20 cellular contexts compared by ENCODE assay signal in the genomic region with DNA sequence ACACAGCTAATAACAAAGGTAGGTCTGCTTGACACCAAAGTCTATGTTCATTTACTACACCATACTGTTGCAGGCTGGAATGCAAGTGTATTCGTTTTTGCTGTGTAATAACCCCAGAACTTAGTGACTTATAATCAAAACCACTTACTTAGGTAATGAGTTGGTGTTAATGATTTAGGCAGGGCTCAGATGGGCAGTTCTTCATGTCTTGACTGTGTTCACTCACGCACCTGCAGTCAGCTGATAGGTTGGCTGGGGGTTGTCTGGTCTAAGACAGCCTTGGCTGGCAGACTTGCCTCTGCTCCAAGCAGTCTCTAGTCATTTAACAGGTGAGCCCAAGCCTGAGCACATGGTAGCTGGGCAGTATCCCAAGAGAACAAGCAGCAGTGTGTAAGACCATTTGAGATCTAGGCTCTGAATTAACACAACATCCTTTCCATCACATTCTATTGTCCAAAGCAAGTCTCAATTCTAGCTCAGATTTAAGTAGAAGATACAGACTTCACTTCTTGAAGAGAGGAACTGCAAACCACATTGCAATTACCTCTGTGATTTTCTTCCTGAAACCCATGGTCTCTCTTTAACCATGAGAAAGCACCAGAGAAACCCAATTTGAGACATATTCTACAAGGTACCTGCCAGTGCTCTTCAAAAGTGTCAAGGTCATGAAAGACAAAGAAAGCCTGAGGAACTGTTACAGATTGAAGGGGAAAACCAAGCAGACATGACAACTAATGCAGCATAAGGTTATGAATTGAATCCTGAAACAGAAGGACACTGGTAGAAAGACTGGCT. TPM values are rescaled to one million over a fixed set of nuclear protein-coding genes. Genes with fewer than 3 reads are reported as not detected.
A peak's percentile ranks its signal among the peaks of the same experiment; 100 is the strongest.
DNase-seq lines count a peak whose midpoint lies in the region; ATAC-seq and TF ChIP-seq lines count a peak whose summit lies in the region.
"Had no signal": no experiment of that assay in that cellular context is flagged by ENCODE, and none has a peak within 500 bp of the region (broad histone marks: within the 10 kb centered on the region; RNA-seq: fewer than 3 reads in every experiment).

No MANE protein-coding gene starts in this region.

- H3K36me3 Mint-ChIP-seq in activated CD4-positive, alpha-beta T cell treated with anti-CD3 and anti-CD28 coated beads, Interleukin-2, amount 10 ng/mL, durations not matched to agents 24 days and 14 days (ENCODE audit: low read depth), result no peaks in the 10 kb centered on the region
- no peaks in the 10 kb centered on the region for H3K36me3 Mint-ChIP-seq in activated CD4-positive, alpha-beta T cell treated with anti-CD3 and anti-CD28 coated beads for 36 hours (ENCODE audit: low read depth)
- H3K36me3 Mint-ChIP-seq: mesothelial cell of epicardium had no signal

- ATAC-seq in HG02642 (IDR thresholded peaks at IDR 0.05; ENCODE audit: poor library complexity, unreplicated experiment) (peak; percentile 80), HG03460 (IDR thresholded peaks at IDR 0.05; ENCODE audit: unreplicated experiment) (peak; percentile 70)
- no peak for ATAC-seq in activated CD4-positive, alpha-beta T cell treated with anti-CD3 and anti-CD28 coated beads for 36 hours
- ATAC-seq: activated CD8-positive, alpha-beta T cell treated with anti-CD3 and anti-CD28 coated beads for 36 hours; upper lobe of right lung had no signal

- H3K4me1 Mint-ChIP-seq in activated CD4-positive, alpha-beta T cell treated with anti-CD3 and anti-CD28 coated beads, Interleukin-2, amount 10 ng/mL, durations not matched to agents 24 days and 14 days, result no peaks in the 10 kb centered on the region
- H3K4me1 Mint-ChIP-seq in activated CD4-positive, alpha-beta T cell treated with anti-CD3 and anti-CD28 coated beads for 36 hours, result no peaks in the 10 kb centered on the region

- POLR2A ChIA-PET in HEK293T (lab: Yijun Ruan, JAX), result no interaction called here
- POLR2A ChIA-PET in activated CD4-positive, alpha-beta T cell treated with anti-CD3 and anti-CD28 coated beads for 36 hours (lab: Charles Lee), result no interaction called here

- CTCF ChIA-PET in HEK293T (lab: Yijun Ruan, JAX), result no interaction called here
- CTCF ChIA-PET in activated CD4-positive, alpha-beta T cell treated with anti-CD3 and anti-CD28 coated beads for 36 hours (lab: Charles Lee), result no interaction called here

- 85 to 88% methylated on average over 2 of the region's 2 CpGs for WGBS in testis, 2 donors
- 70 to 83% (median 77%) methylated on average over 2 of the region's 2 CpGs for WGBS in stomach, 5 donors

- H3K27me3 Mint-ChIP-seq in activated CD4-positive, alpha-beta T cell treated with anti-CD3 and anti-CD28 coated beads, Interleukin-2, amount 10 ng/mL, durations not matched to agents 24 days and 14 days, result peaks cover 34% of the 10 kb centered on the region
- peaks cover 2% of the 10 kb centered on the region for H3K27me3 Mint-ChIP-seq in activated CD4-positive, alpha-beta T cell treated with anti-CD3 and anti-CD28 coated beads for 36 hours

- H3K4me1 ChIP-seq in testis, result no peaks in the 10 kb centered on the region
- peaks cover 0 to 5% (median 0%) of the 10 kb centered on the region in 4 donors for H3K4me1 ChIP-seq in stomach
- H3K4me1 ChIP-seq: A549, upper lobe of right lung had no signal

- no peak overlapping the region for H3K27ac Mint-ChIP-seq in activated CD4-positive, alpha-beta T cell treated with anti-CD3 and anti-CD28 coated beads, Interleukin-2, amount 10 ng/mL, durations not matched to agents 24 days and 14 days
- no peak overlapping the region for H3K27ac Mint-ChIP-seq in activated CD4-positive, alpha-beta T cell treated with anti-CD3 and anti-CD28 coated beads for 36 hours
- H3K27ac Mint-ChIP-seq: activated CD8-positive, alpha-beta T cell treated with anti-CD3 and anti-CD28 coated beads for 36 hours; mesothelial cell of epicardium had no signal

- TF ChIP-seq CTCF in testis (IDR thresholded peaks at IDR 0.05) (no peak), stomach (IDR thresholded peaks at IDR 0.05) (no peak)

- peak; percentile 46 for DNase-seq in activated CD4-positive, alpha-beta T cell treated with anti-CD3 and anti-CD28 coated beads, Interleukin-2, amount 10 ng/mL, durations not matched to agents 24 days and 14 days
- no peak for DNase-seq in activated CD4-positive, alpha-beta T cell treated with anti-CD3 and anti-CD28 coated beads for 1 hour
- no peak for DNase-seq in testis
- DNase-seq in HEK293T (ENCODE audit: extremely low spot score), result no peak
- no peak for DNase-seq in activated CD4-positive, alpha-beta T cell treated with anti-CD3 and anti-CD28 coated beads for 36 hours
- DNase-seq in stomach, result no peak
- DNase-seq: activated CD8-positive, alpha-beta T cell treated with anti-CD3 and anti-CD28 coated beads for 36 hours; amniotic stem cell; NCI-H1105; NCI-H226; OCI-M1; sigmoid colon; stimulated activated CD4-positive, alpha-beta T cell treated with anti-CD3 and anti-CD28 coated beads, Interleukin-2, amount 100 ng/mL, for 48 hours; upper lobe of right lung had no signal

- TF ChIP-seq POLR2A in testis (IDR thresholded peaks at IDR 0.05) (no peak), stomach (IDR thresholded peaks at IDR 0.05) (no peak)

- no peaks in the 10 kb centered on the region for H3K36me3 ChIP-seq in testis (ENCODE audit: low read depth, missing control alignments)
- no peaks in the 10 kb centered on the region for H3K36me3 ChIP-seq in stomach
- H3K36me3 ChIP-seq: neutrophil, sigmoid colon, upper lobe of right lung had no signal

- H3K9me3 ChIP-seq in testis (no peaks in the 10 kb centered on the region), stomach (no peaks in the 10 kb centered on the region)
- H3K9me3 ChIP-seq: A549, neutrophil, sigmoid colon, upper lobe of right lung had no signal

- no peaks in the 10 kb centered on the region for H3K27me3 ChIP-seq in testis
- peaks cover 0 to 3% (median 0%) of the 10 kb centered on the region in 3 donors for H3K27me3 ChIP-seq in stomach
- H3K27me3 ChIP-seq: sigmoid colon, upper lobe of right lung had no signal

- H3K4me3 Mint-ChIP-seq in activated CD4-positive, alpha-beta T cell treated with anti-CD3 and anti-CD28 coated beads, Interleukin-2, amount 10 ng/mL, durations not matched to agents 24 days and 14 days, result no peak overlapping the region
- H3K4me3 Mint-ChIP-seq in activated CD4-positive, alpha-beta T cell treated with anti-CD3 and anti-CD28 coated beads for 36 hours, result no peak overlapping the region
- H3K4me3 Mint-ChIP-seq: activated CD8-positive, alpha-beta T cell treated with anti-CD3 and anti-CD28 coated beads for 36 hours; mesothelial cell of epicardium had no signal

- H3K9me3 Mint-ChIP-seq in activated CD4-positive, alpha-beta T cell treated with anti-CD3 and anti-CD28 coated beads, Interleukin-2, amount 10 ng/mL, durations not matched to agents 24 days and 14 days, result no peaks in the 10 kb centered on the region
- no peaks in the 10 kb centered on the region for H3K9me3 Mint-ChIP-seq in activated CD4-positive, alpha-beta T cell treated with anti-CD3 and anti-CD28 coated beads for 36 hours (ENCODE audit: low read depth)
- H3K9me3 Mint-ChIP-seq: activated CD8-positive, alpha-beta T cell treated with anti-CD3 and anti-CD28 coated beads for 36 hours; mesothelial cell of epicardium had no signal

- H3K27ac ChIP-seq in testis (no peak overlapping the region), stomach (no peak overlapping the region)
- H3K27ac ChIP-seq: A549, neutrophil, sigmoid colon had no signal

- H3K4me3 ChIP-seq in testis (no peak overlapping the region), stomach (no peak overlapping the region)
- H3K4me3 ChIP-seq: A549, sigmoid colon, upper lobe of right lung had no signal

- intact Hi-C loops in activated CD4-positive, alpha-beta T cell treated with anti-CD3 and anti-CD28 coated beads, Interleukin-2, amount 10 ng/mL, durations not matched to agents 24 days and 14 days (cut with micrococcal nuclease), result no loop called here
- intact Hi-C loops in testis (cut with DNase I; ENCODE audit: low total_unique reads) (no loop called here), stomach (cut with DNase I; ENCODE audit: low total_unique reads) (no loop called here)
- intact Hi-C loops in activated CD4-positive, alpha-beta T cell treated with anti-CD3 and anti-CD28 coated beads for 36 hours (cut with DNase I, micrococcal nuclease), result no loop called here

- no peak for TF ChIP-seq EP300 in stomach (IDR thresholded peaks at IDR 0.05)

TF ChIP-seq in HEK293T, 16 proteins besides CTCF, POLR2A, EP300 and RAD21:
- TF ChIP-seq HDGF (IDR thresholded peaks at IDR 0.05; ENCODE audit: borderline replicate concordance), result no peak
- no peak for TF ChIP-seq ARNT (IDR thresholded peaks at IDR 0.05)
- TF ChIP-seq TARDBP (IDR thresholded peaks at IDR 0.05), result no peak
- TF ChIP-seq, protein P1, sequence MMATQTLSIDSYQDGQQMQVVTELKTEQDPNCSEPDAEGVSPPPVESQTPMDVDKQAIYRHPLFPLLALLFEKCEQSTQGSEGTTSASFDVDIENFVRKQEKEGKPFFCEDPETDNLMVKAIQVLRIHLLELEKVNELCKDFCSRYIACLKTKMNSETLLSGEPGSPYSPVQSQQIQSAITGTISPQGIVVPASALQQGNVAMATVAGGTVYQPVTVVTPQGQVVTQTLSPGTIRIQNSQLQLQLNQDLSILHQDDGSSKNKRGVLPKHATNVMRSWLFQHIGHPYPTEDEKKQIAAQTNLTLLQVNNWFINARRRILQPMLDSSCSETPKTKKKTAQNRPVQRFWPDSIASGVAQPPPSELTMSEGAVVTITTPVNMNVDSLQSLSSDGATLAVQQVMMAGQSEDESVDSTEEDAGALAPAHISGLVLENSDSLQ (IDR thresholded peaks at IDR 0.05), result no peak
- no peak for TF ChIP-seq ZNF384 (IDR thresholded peaks at IDR 0.05)
- TF ChIP-seq L3MBTL2 (conservative IDR thresholded peaks at IDR 0.05), result no peak
- TF ChIP-seq BHLHE40 (IDR thresholded peaks at IDR 0.05; ENCODE audit: borderline replicate concordance), result no peak
- TF ChIP-seq FOXM1 (IDR thresholded peaks at IDR 0.05; ENCODE audit: borderline replicate concordance), result no peak
- no peak for TF ChIP-seq NFRKB (IDR thresholded peaks at IDR 0.05)
- TF ChIP-seq FOXA1 (IDR thresholded peaks at IDR 0.05), result no peak
- TF ChIP-seq LEF1 (IDR thresholded peaks at IDR 0.05; ENCODE audit: borderline replicate concordance), result no peak
- no peak for TF ChIP-seq SP1 (IDR thresholded peaks at IDR 0.05)
- TF ChIP-seq CTBP1 (IDR thresholded peaks at IDR 0.05; ENCODE audit: borderline replicate concordance), result no peak
TF ChIP-seq in HEK293T: peak in this region for 0.

RNA-seq across cellular contexts. Expression of gene DCLK3, which starts 13.3 kb away (rescaled TPM):
- not detected in 2 replicates for total RNA-seq in activated CD4-positive, alpha-beta T cell treated with anti-CD3 and anti-CD28 coated beads, Interleukin-2, amount 10 ng/mL, durations not matched to agents 24 days and 14 days
- total RNA-seq in testis (1 to 10 TPM; 4.0 to 4.8 TPM), stomach (under 1 TPM in 2 of 5 donors, not detected in 3; 0.45 to 0.92 TPM)
- polyA plus RNA-seq in testis (ENCODE audit: insufficient read depth, low read depth, low replicate concordance) (8.1 TPM), stomach (not detected)
- under 1 TPM; 0.30 TPM for total RNA-seq in activated CD4-positive, alpha-beta T cell treated with anti-CD3 and anti-CD28 coated beads for 36 hours
- total RNA-seq: H4, upper lobe of right lung had no signal
- polyA plus RNA-seq: A549 had no signal
